ENCODE assay signal across 8 cellular contexts in the genomic region with DNA sequence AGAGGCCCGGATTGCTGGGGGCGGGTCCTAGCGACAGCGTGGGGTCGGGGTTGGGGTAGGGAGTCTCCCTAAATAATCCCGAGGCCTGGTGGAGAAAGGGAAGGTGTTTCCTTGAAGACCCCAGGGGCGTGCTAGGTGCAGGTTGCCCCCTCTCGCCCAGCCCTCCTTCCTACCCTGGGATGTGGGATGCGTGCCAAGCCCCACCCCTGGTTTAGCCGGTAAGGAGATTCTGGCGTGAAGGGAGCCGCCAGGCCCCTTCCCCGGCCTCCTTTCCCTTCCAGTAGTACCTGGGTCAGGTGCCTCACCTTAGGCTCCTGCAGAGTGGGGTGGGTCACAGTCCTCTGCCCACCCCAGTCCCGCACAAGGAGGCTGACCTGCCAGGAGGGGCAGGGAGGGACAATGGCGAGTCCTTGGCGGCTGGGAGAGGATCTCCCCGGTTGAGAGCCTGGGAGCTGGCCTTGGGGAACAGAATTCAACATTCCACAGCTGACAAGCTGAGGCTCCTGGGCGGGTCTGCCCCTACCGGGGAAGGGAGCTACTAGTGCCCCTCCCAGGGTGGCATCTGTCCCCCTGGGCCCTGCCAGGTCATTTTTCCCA. TPM values are rescaled to one million over a fixed set of nuclear protein-coding genes. Genes with fewer than 3 reads are reported as not detected.
DNase-seq lines count a peak whose midpoint lies in the region; ATAC-seq and TF ChIP-seq lines count a peak whose summit lies in the region.

No MANE protein-coding gene starts in this region.

- peaks cover 0 to 5% (median 2%) of the 10 kb centered on the region in 3 donors for H3K27me3 Mint-ChIP-seq in immature natural killer cell (ENCODE audit: low read depth in 3 of 3)

- no peaks in the 10 kb centered on the region for H3K79me2 ChIP-seq in Karpas-422 (ENCODE audit: low read length)
- peaks cover 14% of the 10 kb centered on the region for H3K79me2 ChIP-seq in smooth muscle cell (ENCODE audit: low read depth)

- H3K9me3 Mint-ChIP-seq in immature natural killer cell = no peaks in the 10 kb centered on the region

- H3K4me3 Mint-ChIP-seq in immature natural killer cell = peak overlapping the region; percentile 82 to 93 (median 83)

- H4K20me1 ChIP-seq in Karpas-422 (ENCODE audit: insufficient read depth, low read depth, low read length) (no peaks in the 10 kb centered on the region; the same call in 1 of the 2 replicates), smooth muscle cell (ENCODE audit: low read depth) (peaks cover 43% of the 10 kb centered on the region)

- H3K9ac ChIP-seq in Karpas-422 (ENCODE audit: low read length) (peak overlapping the region; percentile 92), smooth muscle cell (ENCODE audit: low read depth) (peak overlapping the region; percentile 79)

- H3K36me3 Mint-ChIP-seq in immature natural killer cell = no peaks in the 10 kb centered on the region

- H3F3A ChIP-seq in smooth muscle cell (ENCODE audit: low read depth) = no peaks in the 10 kb centered on the region

- peak overlapping the region; percentile 71 to 86 (median 84) for H3K27ac Mint-ChIP-seq in immature natural killer cell

- no peaks in the 10 kb centered on the region for H3K9me2 ChIP-seq in Karpas-422 (replicated peaks; ENCODE audit: insufficient read depth, low read length)

- no peaks in the 10 kb centered on the region for H3K36me3 ChIP-seq in Karpas-422 (ENCODE audit: insufficient read depth, low read length)
- no peaks in the 10 kb centered on the region for H3K36me3 ChIP-seq in smooth muscle cell (ENCODE audit: low read depth)

- H2AFZ ChIP-seq in Karpas-422 (ENCODE audit: low read length) (peak overlapping the region; percentile 88; the same call in 1 of the 2 replicates), smooth muscle cell (ENCODE audit: low read depth) (peak overlapping the region; percentile 78)

- DNase-seq in DMS53 treated with DMSO at 0.1 percent for 48 hours (lab: John Stamatoyannopoulos, UW; ENCODE audit: unreplicated experiment) (peak; percentile 27), Karpas-422 (no peak), astrocyte of the cerebellum (ENCODE audit: low read depth) (no peak), immature natural killer cell (peak in 1 of 3 donors; percentile 11), smooth muscle cell (lab: John Stamatoyannopoulos, UW; ENCODE audit: unreplicated experiment) (peak; percentile 28)
- no peak for DNase-seq in stimulated activated CD4-positive, alpha-beta T cell treated with anti-CD3 and anti-CD28 coated beads, Interleukin-12 subunit alpha, Interleukin-12 subunit beta, amount 100 ng/mL, for 4 hours
- no peak for DNase-seq in activated CD8-positive, alpha-beta memory T cell treated with anti-CD3 and anti-CD28 coated beads for 24 hours

- in situ Hi-C loops in astrocyte of the cerebellum (cut with HindIII; ENCODE audit: low sequenced_read_pairs) = no loop called here

- peaks cover 19% of the 10 kb centered on the region for H3K4me1 ChIP-seq in Karpas-422 (ENCODE audit: low read length)
- peaks cover 11% of the 10 kb centered on the region for H3K4me1 ChIP-seq in smooth muscle cell (ENCODE audit: low read depth)

- H3K4me1 Mint-ChIP-seq in immature natural killer cell = peaks cover 59% of the 10 kb centered on the region in 2 donors

- H3K27me3 ChIP-seq in Karpas-422 (ENCODE audit: low read length) (no peaks in the 10 kb centered on the region), smooth muscle cell (ENCODE audit: low read depth) (no peaks in the 10 kb centered on the region)

- H3K4me2 ChIP-seq in Karpas-422 (ENCODE audit: low read depth, low read length, poor library complexity, severe bottlenecking) = peak overlapping the region; percentile 88
- H3K4me2 ChIP-seq in smooth muscle cell = peak overlapping the region; percentile 95

- TF ChIP-seq CTCF in astrocyte of the cerebellum (IDR thresholded peaks at IDR 0.05; ENCODE audit: low read depth, low read length, missing control alignments) (no peak), smooth muscle cell (IDR thresholded peaks at IDR 0.05; ENCODE audit: borderline replicate concordance, insufficient read depth, poor library complexity, severe bottlenecking) (no peak)

- H3K4me3 ChIP-seq in Karpas-422 (ENCODE audit: low read length) = peak overlapping the region; percentile 94
- H3K4me3 ChIP-seq in astrocyte of the cerebellum (ENCODE audit: low read depth, low read length) = peak overlapping the region; percentile 74
- peak overlapping the region; percentile 88 for H3K4me3 ChIP-seq in smooth muscle cell

- H3K27ac ChIP-seq in Karpas-422 (ENCODE audit: low read length) = no peak overlapping the region
- no peak overlapping the region for H3K27ac ChIP-seq in smooth muscle cell (ENCODE audit: low read depth)

- H3K9me3 ChIP-seq in Karpas-422 (ENCODE audit: low read length) (no peaks in the 10 kb centered on the region), smooth muscle cell (replicated peaks; ENCODE audit: low read depth) (no peaks in the 10 kb centered on the region)

- no peak for ATAC-seq in HG02884 (IDR thresholded peaks at IDR 0.05; ENCODE audit: unreplicated experiment)

- WGBS in smooth muscle cell (ENCODE audit: low lambda C conversion rate) = 14% methylated on average over 17 of the region's 19 CpGs

RNA-seq across cellular contexts. Expression of gene TSPAN17, which starts 0.7 kb away (rescaled TPM):
- total RNA-seq in Karpas-422 (2014; rRNA removed; shearing (Covaris generic); ENCODE audit: low replicate concordance) = 4.8 and 14.4 TPM in 2 replicates
- 10 to 100 TPM; 45.2 to 53.0 (median 49.4) TPM for polyA plus RNA-seq in immature natural killer cell
- 31.0 and 35.9 TPM in 2 replicates for total RNA-seq in smooth muscle cell
- 29.7 and 34.4 TPM in 2 replicates for polyA plus RNA-seq in smooth muscle cell

RNA-seq across cellular contexts. Expression of gene EIF4E1B, which starts 17.5 kb away (rescaled TPM):
- total RNA-seq in Karpas-422 (2014; rRNA removed; shearing (Covaris generic); ENCODE audit: low replicate concordance) = not detected in 2 replicates
- not detected for polyA plus RNA-seq in immature natural killer cell
- not detected in 2 replicates for total RNA-seq in smooth muscle cell
- polyA plus RNA-seq in smooth muscle cell = not detected in 2 replicates

RNA-seq across cellular contexts. Expression of gene SNCB, which starts 17.6 kb away (rescaled TPM):
- total RNA-seq in Karpas-422 (2014; rRNA removed; shearing (Covaris generic); ENCODE audit: low replicate concordance) = not detected in 2 replicates
- polyA plus RNA-seq in immature natural killer cell (under 1 TPM in 1 of 3 donors, not detected in 2; 0.26 TPM), smooth muscle cell (0.55 and 0.71 TPM in 2 replicates)
- total RNA-seq in smooth muscle cell = 0.45 TPM in 1 of 2 replicates, not detected in the other

RNA-seq across cellular contexts. Expression of gene GPRIN1, which starts 38.0 kb away (rescaled TPM):
- total RNA-seq in Karpas-422 (2014; rRNA removed; shearing (Covaris generic); ENCODE audit: low replicate concordance) = 1.9 and 4.6 TPM in 2 replicates
- polyA plus RNA-seq in immature natural killer cell = under 1 TPM; 0.34 to 0.63 (median 0.46) TPM
- 0.63 and 3.6 TPM in 2 replicates for total RNA-seq in smooth muscle cell
- polyA plus RNA-seq in smooth muscle cell = 2.1 and 5.0 TPM in 2 replicates

Comparison
In these comparisons a context has a peak if more than half of its experiments do, and no peak if none do; other contexts are left out.
1. DNase-seq: peak in DMS53 treated with DMSO at 0.1 percent for 48 hours (single experiment) and smooth muscle cell (single experiment); none in Karpas-422 (single experiment), astrocyte of the cerebellum (single experiment), stimulated activated CD4-positive, alpha-beta T cell treated with anti-CD3 and anti-CD28 coated beads, Interleukin-12 subunit alpha, Interleukin-12 subunit beta, amount 100 ng/mL, for 4 hours (single experiment) and activated CD8-positive, alpha-beta memory T cell treated with anti-CD3 and anti-CD28 coated beads for 24 hours (single experiment).
2. Peak in every context shown above with its lines, with median percentiles within 50 percentile points of each other: H3K4me3 ChIP-seq.